22 cellular contexts compared by ENCODE assay signal in genomic region chr11:31417357-31417756, GRCh38. TPM values are rescaled to one million over a fixed set of nuclear protein-coding genes. Genes with fewer than 3 reads are reported as not detected.
"Had no signal": no experiment of that assay in that cellular context is flagged by ENCODE, and none has a peak within 500 bp of the region (broad histone marks: within the 10 kb centered on the region; RNA-seq: fewer than 3 reads in every experiment).

No MANE protein-coding gene starts in this region.

- H3K9me3 Mint-ChIP-seq: activated B cell treated with CpG ODN at 0.5 μM for 24 hours; activated CD4-positive, alpha-beta memory T cell treated with anti-CD3 and anti-CD28 coated beads for 36 hours; activated CD4-positive, alpha-beta T cell treated with anti-CD3 and anti-CD28 coated beads, Interleukin-2, amount 10 ng/mL, durations not matched to agents 7 days and 5 days; activated naive CD4-positive, alpha-beta T cell treated with anti-CD3 and anti-CD28 coated beads, Interleukin-2, amount 10 ng/mL, durations not matched to agents 7 days and 5 days; activated naive CD8-positive, alpha-beta T cell treated with anti-CD3 and anti-CD28 coated beads, Interleukin-2, amount 10 ng/mL, durations not matched to agents 7 days and 5 days; activated T-helper 17 cell treated with anti-CD3 and anti-CD28 coated beads, Interleukin-2, amount 50 U/mL, for 72 hours; T-helper 1 cell treated with Interleukin-12 subunit alpha and Interleukin-12 subunit beta and Interleukin-4 antibody, amounts not matched to agents 30 μg/mL and 1 μg/mL, for 36 hours had no signal

- H3K27me3 ChIP-seq: breast epithelium, colonic mucosa had no signal

- H3K27me3 Mint-ChIP-seq: activated B cell treated with CpG ODN at 0.5 μM for 24 hours; activated CD4-positive, alpha-beta memory T cell treated with anti-CD3 and anti-CD28 coated beads for 36 hours; activated CD4-positive, alpha-beta T cell treated with anti-CD3 and anti-CD28 coated beads, Interleukin-2, amount 10 ng/mL, durations not matched to agents 7 days and 5 days; activated naive CD4-positive, alpha-beta T cell treated with anti-CD3 and anti-CD28 coated beads, Interleukin-2, amount 10 ng/mL, durations not matched to agents 7 days and 5 days; activated naive CD8-positive, alpha-beta T cell treated with anti-CD3 and anti-CD28 coated beads, Interleukin-2, amount 10 ng/mL, durations not matched to agents 7 days and 5 days; activated T-helper 17 cell treated with anti-CD3 and anti-CD28 coated beads, Interleukin-2, amount 50 U/mL, for 72 hours had no signal

- H3K36me3 ChIP-seq: breast epithelium, colonic mucosa had no signal

- H3K4me3 Mint-ChIP-seq: activated B cell treated with CpG ODN at 0.5 μM for 24 hours; activated CD4-positive, alpha-beta memory T cell treated with anti-CD3 and anti-CD28 coated beads for 36 hours; activated CD4-positive, alpha-beta T cell treated with anti-CD3 and anti-CD28 coated beads, Interleukin-2, amount 10 ng/mL, durations not matched to agents 7 days and 5 days; activated naive CD4-positive, alpha-beta T cell treated with anti-CD3 and anti-CD28 coated beads, Interleukin-2, amount 10 ng/mL, durations not matched to agents 7 days and 5 days; activated naive CD8-positive, alpha-beta T cell treated with anti-CD3 and anti-CD28 coated beads, Interleukin-2, amount 10 ng/mL, durations not matched to agents 7 days and 5 days; activated T-helper 17 cell treated with anti-CD3 and anti-CD28 coated beads, Interleukin-2, amount 50 U/mL, for 72 hours; T-helper 1 cell treated with Interleukin-12 subunit alpha and Interleukin-12 subunit beta and Interleukin-4 antibody, amounts not matched to agents 30 μg/mL and 1 μg/mL, for 36 hours had no signal

- H3K4me1 ChIP-seq: breast epithelium, colonic mucosa had no signal

- ATAC-seq: activated T-helper 17 cell treated with anti-CD3 and anti-CD28 coated beads, Interleukin-2, amount 50 U/mL, for 72 hours; PC-3 had no signal

- H3K4me3 ChIP-seq: breast epithelium, colonic mucosa had no signal

- H3K27ac Mint-ChIP-seq: activated B cell treated with CpG ODN at 0.5 μM for 24 hours; activated CD4-positive, alpha-beta memory T cell treated with anti-CD3 and anti-CD28 coated beads for 36 hours; activated CD4-positive, alpha-beta T cell treated with anti-CD3 and anti-CD28 coated beads, Interleukin-2, amount 10 ng/mL, durations not matched to agents 7 days and 5 days; activated naive CD4-positive, alpha-beta T cell treated with anti-CD3 and anti-CD28 coated beads, Interleukin-2, amount 10 ng/mL, durations not matched to agents 7 days and 5 days; activated naive CD8-positive, alpha-beta T cell treated with anti-CD3 and anti-CD28 coated beads, Interleukin-2, amount 10 ng/mL, durations not matched to agents 7 days and 5 days; activated T-helper 17 cell treated with anti-CD3 and anti-CD28 coated beads, Interleukin-2, amount 50 U/mL, for 72 hours; T-helper 1 cell treated with Interleukin-12 subunit alpha and Interleukin-12 subunit beta and Interleukin-4 antibody, amounts not matched to agents 30 μg/mL and 1 μg/mL, for 36 hours had no signal

- H3K36me3 Mint-ChIP-seq: activated naive CD4-positive, alpha-beta T cell treated with anti-CD3 and anti-CD28 coated beads, Interleukin-2, amount 10 ng/mL, durations not matched to agents 7 days and 5 days had no signal

- H3K4me1 Mint-ChIP-seq: activated B cell treated with CpG ODN at 0.5 μM for 24 hours; activated CD4-positive, alpha-beta T cell treated with anti-CD3 and anti-CD28 coated beads, Interleukin-2, amount 10 ng/mL, durations not matched to agents 7 days and 5 days; activated naive CD4-positive, alpha-beta T cell treated with anti-CD3 and anti-CD28 coated beads, Interleukin-2, amount 10 ng/mL, durations not matched to agents 7 days and 5 days; activated naive CD8-positive, alpha-beta T cell treated with anti-CD3 and anti-CD28 coated beads, Interleukin-2, amount 10 ng/mL, durations not matched to agents 7 days and 5 days; activated T-helper 17 cell treated with anti-CD3 and anti-CD28 coated beads, Interleukin-2, amount 50 U/mL, for 72 hours had no signal

- H3K9me3 ChIP-seq: breast epithelium, colonic mucosa had no signal

- DNase-seq: activated B cell treated with CpG ODN at 0.5 μM for 24 hours; activated CD4-positive, alpha-beta memory T cell treated with anti-CD3 and anti-CD28 coated beads for 36 hours; activated CD4-positive, alpha-beta T cell treated with anti-CD3 and anti-CD28 coated beads, Interleukin-2, amount 10 ng/mL, durations not matched to agents 7 days and 5 days; activated CD8-positive, alpha-beta memory T cell treated with anti-CD3 and anti-CD28 coated beads for 24 hours; activated gamma-delta T cell; activated naive CD4-positive, alpha-beta T cell treated with anti-CD3 and anti-CD28 coated beads, Interleukin-2, amount 10 ng/mL, durations not matched to agents 7 days and 5 days; activated naive CD8-positive, alpha-beta T cell treated with anti-CD3 and anti-CD28 coated beads, Interleukin-2, amount 10 ng/mL, durations not matched to agents 7 days and 5 days; activated T-cell treated with anti-CD3 and anti-CD28 coated beads, Interleukin-2, amount 50 U/mL, for 48 hours; aorta; colonic mucosa; KG1; NCI-H1092; NCI-H1694 treated with DMSO at 0.1 percent for 48 hours; NCI-H2029 treated with DMSO at 0.1 percent for 48 hours; NCI-H446; NCI-H524 treated with DMSO at 0.1 percent for 48 hours; PC-3; SHP77 treated with DMSO at 0.1 percent for 48 hours had no signal

- H3K27ac ChIP-seq: breast epithelium, colonic mucosa had no signal

RNA-seq across cellular contexts. Expression of gene DCDC1, which starts 47.8 kb away (rescaled TPM):
- total RNA-seq: activated B cell treated with CpG ODN at 0.5 μM for 24 hours; activated CD4-positive, alpha-beta T cell treated with anti-CD3 and anti-CD28 coated beads, Interleukin-2, amount 10 ng/mL, durations not matched to agents 7 days and 5 days; activated naive CD8-positive, alpha-beta T cell treated with anti-CD3 and anti-CD28 coated beads, Interleukin-2, amount 10 ng/mL, durations not matched to agents 7 days and 5 days; colonic mucosa; PC-3; SK-MEL-5 had no signal
- polyA plus RNA-seq: aorta had no signal
